Comparison of ENCODE assay signal across 8 cellular contexts in the genomic region with DNA sequence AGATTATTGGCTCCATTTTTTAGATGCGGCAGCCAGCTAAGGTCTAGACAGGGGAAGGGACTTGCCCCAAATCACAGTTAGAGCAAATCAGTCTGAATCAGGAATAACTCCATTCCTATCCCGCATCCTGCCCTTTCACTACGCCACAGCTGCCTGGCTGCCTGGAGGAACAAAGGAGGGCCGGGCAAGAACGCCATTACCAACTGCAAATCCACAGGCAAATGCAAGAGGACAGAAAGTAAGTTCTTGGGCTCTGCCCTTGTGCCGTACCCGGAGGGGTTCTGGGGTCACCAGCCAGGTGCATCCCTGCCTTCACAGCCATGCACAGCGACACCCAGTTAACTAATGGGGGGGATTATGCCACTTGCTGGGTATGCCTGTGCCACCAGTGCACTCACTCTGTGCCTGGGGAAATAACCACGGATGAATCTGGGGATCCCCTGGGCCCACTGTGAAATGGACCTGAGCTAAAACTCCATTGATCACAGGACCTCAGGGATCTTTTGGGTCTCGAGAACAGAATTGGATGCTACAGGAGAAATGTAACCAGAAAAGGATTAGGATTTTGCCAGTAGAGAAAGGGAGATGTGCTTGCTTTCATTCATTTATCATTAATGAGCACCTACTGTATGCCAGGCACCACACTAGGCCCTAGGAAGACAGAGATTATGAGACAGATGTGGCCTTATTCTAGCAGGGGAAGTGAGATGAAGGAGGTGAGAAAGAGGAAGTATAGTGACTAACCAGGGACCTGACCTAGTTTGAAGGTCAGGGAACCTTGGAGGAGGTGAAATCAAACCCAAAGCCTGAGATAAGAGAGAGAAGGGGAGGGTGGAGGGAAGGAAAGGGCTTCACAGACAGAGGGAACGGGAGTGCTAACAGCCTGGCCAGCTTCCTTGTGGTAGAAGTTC. TPM values are rescaled to one million over a fixed set of nuclear protein-coding genes. Genes with fewer than 3 reads are reported as not detected.
A peak's percentile ranks its signal among the peaks of the same experiment; 100 is the strongest.
DNase-seq lines count a peak whose midpoint lies in the region; ATAC-seq, FAIRE-seq and TF ChIP-seq lines count a peak whose summit lies in the region.

No MANE protein-coding gene starts in this region.

- H3K9ac ChIP-seq in subcutaneous abdominal adipose tissue (ENCODE audit: low read length in 5 of 5): peak overlapping the region; percentile 76 to 93 (median 89)

- peaks cover 7 to 31% (median 25%) of the 10 kb centered on the region in 5 donors for H3K4me1 ChIP-seq in subcutaneous abdominal adipose tissue (ENCODE audit: control insufficient read depth in 5 of 5, insufficient read depth in 5 of 5, low read length in 5 of 5)

- peak overlapping the region; percentile 88 for H3K27ac ChIP-seq in CD4-positive, alpha-beta T cell (ENCODE audit: low read depth, low read length)
- peak overlapping the region; percentile 82 for H3K27ac ChIP-seq in angular gyrus (ENCODE audit: low read depth, low read length)
- H3K27ac ChIP-seq in subcutaneous abdominal adipose tissue (ENCODE audit: low read depth, low read length): peak overlapping the region; percentile 79

- CTCF ChIA-PET in CD4-positive, alpha-beta T cell (lab: Charles Lee): interaction anchor here (1.8 to 5.7 kb wide), 3 partner anchors 26 to 32 kb away, joined by 9 to 47 read pairs (median 25); no protein-coding TSS in a partner anchor

- no peak for TF ChIP-seq CTCF in CD4-positive, alpha-beta T cell (IDR thresholded peaks at IDR 0.05)
- no peak for TF ChIP-seq CTCF in kidney epithelial cell (IDR thresholded peaks at IDR 0.05; ENCODE audit: insufficient read depth, low read length, poor library complexity, severe bottlenecking)

- peak in 3 of 10 experiments; percentile 10 to 43 (median 13) for DNase-seq in CD4-positive, alpha-beta T cell
- DNase-seq in GM19239 (ENCODE audit: insufficient read length, low spot score): no peak
- peak; percentile 25 to 81 for DNase-seq in NOMO-1 (lab: John Stamatoyannopoulos, UW; ENCODE audit: unreplicated experiment in 2 of 2)
- no peak for DNase-seq in kidney epithelial cell (ENCODE audit: low read depth)

- H3K27me3 Mint-ChIP-seq in CD4-positive, alpha-beta T cell: no peaks in the 10 kb centered on the region

- peaks cover 30% of the 10 kb centered on the region for H3K4me1 Mint-ChIP-seq in CD4-positive, alpha-beta T cell (ENCODE audit: low read depth)

- no peaks in the 10 kb centered on the region for H3K36me3 ChIP-seq in kidney epithelial cell (ENCODE audit: control insufficient read depth, insufficient read depth, low read length)
- H3K36me3 ChIP-seq in subcutaneous abdominal adipose tissue (ENCODE audit: control insufficient read depth in 5 of 5, insufficient read depth in 5 of 5, low read length in 5 of 5): peaks cover 0 to 17% (median 8%) of the 10 kb centered on the region in 5 donors

- peak; percentile 87 for FAIRE-seq in GM19239 (lab: Jason Lieb, UNC)

- intact Hi-C loops in CD4-positive, alpha-beta T cell (cut with DNase I, micrococcal nuclease): loop anchor here (1.0 to 2.0 kb wide), 6 partner anchors 18 to 71 kb away; a partner anchor contains a TSS

- POLR2A ChIA-PET in CD4-positive, alpha-beta T cell (lab: Charles Lee): interaction anchor here (0.8 to 4.2 kb wide), 14 partner anchors 10 to 326 kb away, joined by 3 to 93 read pairs (median 8); a partner anchor contains a TSS

- peaks cover 48% of the 10 kb centered on the region for H3K36me3 Mint-ChIP-seq in CD4-positive, alpha-beta T cell (ENCODE audit: low read depth)

- H3K9me3 Mint-ChIP-seq in CD4-positive, alpha-beta T cell: no peaks in the 10 kb centered on the region

- no peaks in the 10 kb centered on the region for H3K27me3 ChIP-seq in CD4-positive, alpha-beta T cell (ENCODE audit: control insufficient read depth, insufficient read depth, low read length)
- H3K27me3 ChIP-seq in kidney epithelial cell (ENCODE audit: control insufficient read depth, insufficient read depth, low read length) (no peaks in the 10 kb centered on the region), subcutaneous abdominal adipose tissue (ENCODE audit: control insufficient read depth in 5 of 5, insufficient read depth in 4 of 5, low read length in 5 of 5) (no peaks in the 10 kb centered on the region)

- ATAC-seq in CD4-positive, alpha-beta T cell (ENCODE audit: poor library complexity): peak; percentile 19
- ATAC-seq in HG02885 (IDR thresholded peaks at IDR 0.05; ENCODE audit: poor library complexity, unreplicated experiment): no peak
- no peak for ATAC-seq in GM18520 (IDR thresholded peaks at IDR 0.05; ENCODE audit: unreplicated experiment)

- H3K4me3 Mint-ChIP-seq in CD4-positive, alpha-beta T cell: peak overlapping the region; percentile 96

- H3K9me3 ChIP-seq in CD4-positive, alpha-beta T cell (ENCODE audit: control insufficient read depth, low read length): no peaks in the 10 kb centered on the region
- no peaks in the 10 kb centered on the region for H3K9me3 ChIP-seq in subcutaneous abdominal adipose tissue (ENCODE audit: control insufficient read depth in 5 of 5, low read length in 5 of 5)

- H3K4me3 ChIP-seq in kidney epithelial cell (ENCODE audit: low read depth, low read length) (peak overlapping the region; percentile 89), subcutaneous abdominal adipose tissue (ENCODE audit: low read depth in 1 of 5, low read length in 5 of 5) (peak overlapping the region; percentile 91 to 98 (median 95))

- peak overlapping the region; percentile 98 for H3K27ac Mint-ChIP-seq in CD4-positive, alpha-beta T cell

RNA-seq across cellular contexts. Expression of a gene that starts 17.7 kb away (rescaled TPM):
- total RNA-seq in CD4-positive, alpha-beta T cell: 10 to 100 TPM; 17.8 to 19.1 TPM
- 43.1 and 46.3 TPM in 2 replicates for total RNA-seq in kidney epithelial cell

RNA-seq across cellular contexts. Expression of a gene that starts 20.3 kb away (rescaled TPM):
- total RNA-seq in CD4-positive, alpha-beta T cell: under 1 TPM in 1 of 2 experiments, not detected in 1; 0.20 TPM
- total RNA-seq in kidney epithelial cell: 1.4 and 2.1 TPM in 2 replicates

RNA-seq across cellular contexts. Expression of a gene that starts 47.2 kb away (rescaled TPM):
- 1 to 10 TPM; 7.5 to 8.9 TPM for total RNA-seq in CD4-positive, alpha-beta T cell
- 36.4 and 37.9 TPM in 2 replicates for total RNA-seq in kidney epithelial cell

Comparison
In these comparisons a context has a peak if more than half of its experiments do, and no peak if none do; other contexts are left out.
1. DNase-seq: peak in NOMO-1 (2 of 2); none in GM19239 (single experiment) and kidney epithelial cell (single experiment).
2. Peak in every context shown above with its lines, with median percentiles within 50 percentile points of each other: H3K27ac ChIP-seq.